ENCODE assay signal across 1 cellular context in the genomic region with DNA sequence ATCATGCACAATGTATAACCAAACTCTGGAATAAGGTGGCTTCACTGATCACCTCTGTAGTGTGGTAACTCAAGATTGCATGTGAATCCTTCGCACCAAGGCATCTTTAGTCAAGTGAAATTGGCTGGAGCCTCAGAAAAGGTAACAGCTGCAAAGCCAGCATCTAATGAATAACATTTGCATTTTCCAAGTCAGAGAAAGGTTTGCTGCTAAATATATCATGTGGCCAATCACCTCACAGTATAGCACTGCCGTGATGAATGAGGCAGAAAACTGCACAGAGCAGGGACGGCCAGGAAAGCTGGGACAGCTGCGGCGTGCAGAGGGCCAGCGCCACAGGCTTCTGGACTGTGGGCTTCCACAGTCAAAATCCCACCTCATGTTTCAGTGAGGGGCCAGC.
TF ChIP-seq lines count a peak whose summit lies in the region.

No MANE protein-coding gene starts in this region.

TF ChIP-seq in WTC11, 78 proteins besides CTCF, POLR2A, EP300 and RAD21 (continued from another document):
- no peak for TF ChIP-seq PREB (CRISPR knock-in tag; IDR thresholded peaks at IDR 0.05; ENCODE audit: borderline replicate concordance)
- TF ChIP-seq, protein P1, sequence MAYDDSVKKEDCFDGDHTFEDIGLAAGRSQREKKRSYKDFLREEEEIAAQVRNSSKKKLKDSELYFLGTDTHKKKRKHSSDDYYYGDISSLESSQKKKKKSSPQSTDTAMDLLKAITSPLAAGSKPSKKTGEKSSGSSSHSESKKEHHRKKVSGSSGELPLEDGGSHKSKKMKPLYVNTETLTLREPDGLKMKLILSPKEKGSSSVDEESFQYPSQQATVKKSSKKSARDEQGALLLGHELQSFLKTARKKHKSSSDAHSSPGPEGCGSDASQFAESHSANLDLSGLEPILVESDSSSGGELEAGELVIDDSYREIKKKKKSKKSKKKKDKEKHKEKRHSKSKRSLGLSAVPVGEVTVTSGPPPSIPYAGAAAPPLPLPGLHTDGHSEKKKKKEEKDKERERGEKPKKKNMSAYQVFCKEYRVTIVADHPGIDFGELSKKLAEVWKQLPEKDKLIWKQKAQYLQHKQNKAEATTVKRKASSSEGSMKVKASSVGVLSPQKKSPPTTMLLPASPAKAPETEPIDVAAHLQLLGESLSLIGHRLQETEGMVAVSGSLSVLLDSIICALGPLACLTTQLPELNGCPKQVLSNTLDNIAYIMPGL (CRISPR knock-in tag; IDR thresholded peaks at IDR 0.05): no peak
- TF ChIP-seq ATF3 (CRISPR knock-in tag; conservative IDR thresholded peaks at IDR 0.05): no peak
- TF ChIP-seq ZNF138 (CRISPR knock-in tag; conservative IDR thresholded peaks at IDR 0.05): no peak
- TF ChIP-seq NR3C1 (CRISPR knock-in tag; conservative IDR thresholded peaks at IDR 0.05; ENCODE audit: low read depth): no peak
- TF ChIP-seq ATF1 (CRISPR knock-in tag; IDR thresholded peaks at IDR 0.05): no peak
- no peak for TF ChIP-seq ZNF263 (CRISPR knock-in tag; IDR thresholded peaks at IDR 0.05; ENCODE audit: low read depth)
